Comparison of ENCODE assay signal across 8 cellular contexts in the genomic region with DNA sequence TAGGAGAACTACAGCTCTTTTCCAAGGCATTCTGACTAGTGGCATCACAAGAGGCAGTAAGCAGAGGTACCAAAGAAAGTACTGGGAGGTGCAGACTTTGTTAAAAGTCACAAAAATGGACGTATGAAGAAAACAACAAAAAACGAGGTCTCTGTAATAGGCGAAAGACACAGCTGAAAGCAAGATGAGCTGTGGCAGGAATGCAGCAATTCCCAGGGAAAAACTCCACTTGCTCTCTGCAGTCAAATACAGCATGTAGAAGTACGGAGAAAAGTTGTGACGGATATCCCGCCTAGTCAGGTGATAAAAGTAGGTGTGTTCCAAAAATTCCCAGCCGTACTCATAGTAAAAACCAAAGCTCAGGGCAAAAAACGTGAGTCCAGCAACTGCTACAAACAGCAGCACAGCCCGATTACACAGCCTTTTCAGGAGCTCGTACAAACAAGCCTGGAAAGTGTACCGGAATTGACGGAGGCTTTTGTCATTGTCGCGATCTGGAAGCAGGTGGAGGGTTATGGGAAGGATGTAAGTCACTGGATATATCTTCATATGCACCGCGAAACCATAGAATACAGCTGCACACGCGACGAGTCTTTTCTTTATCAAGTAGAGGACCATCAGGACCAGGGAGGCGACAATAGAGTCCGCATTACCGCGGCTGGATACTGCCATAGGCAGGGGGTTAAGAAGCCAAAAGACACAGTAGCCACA. TPM values are rescaled to one million over a fixed set of nuclear protein-coding genes. Genes with fewer than 3 reads are reported as not detected.
DNase-seq lines count a peak whose midpoint lies in the region; ATAC-seq, FAIRE-seq and TF ChIP-seq lines count a peak whose summit lies in the region.

No MANE protein-coding gene starts in this region.

- H3K9me3 ChIP-seq in osteoblast (ENCODE audit: low read depth, low read length), result no peaks in the 10 kb centered on the region

- H3K79me2 ChIP-seq in osteoblast (ENCODE audit: insufficient read depth, low read length), result peaks cover 18% of the 10 kb centered on the region

- H3K27me3 ChIP-seq in osteoblast (ENCODE audit: insufficient read depth, low read length), result no peaks in the 10 kb centered on the region

- peaks cover 42 to 44% (median 43%) of the 10 kb centered on the region in 3 donors for H3K4me1 Mint-ChIP-seq in T-cell

- DNase-seq in NCI-H510A treated with DMSO at 0.1 percent for 48 hours (lab: John Stamatoyannopoulos, UW), result peak; percentile 14
- DNase-seq in NCI-H510A (lab: John Stamatoyannopoulos, UW), result no peak
- DNase-seq in T-cell, result peak in 7 of 34 experiments; percentile 4 to 15 (median 4)
- DNase-seq in fibroblast of mammary gland (ENCODE audit: low read depth), result no peak
- peak; percentile 67 for DNase-seq in osteoblast (ENCODE audit: insufficient read length, low spot score, missing footprints)
- DNase-seq in D721Med (ENCODE audit: insufficient read length, low spot score), result no peak
- DNase-seq in SW 1271 (lab: John Stamatoyannopoulos, UW), result no peak

- H3K4me3 ChIP-seq in fibroblast of mammary gland (ENCODE audit: control insufficient read depth, low read depth, low read length) (peak overlapping the region; percentile 91), osteoblast (ENCODE audit: insufficient read depth, low read length) (peak overlapping the region; percentile 91)

- TF ChIP-seq CTCF in fibroblast of mammary gland (conservative IDR thresholded peaks at IDR 0.05; ENCODE audit: control insufficient read depth, insufficient read depth, low read depth, low read length) (no peak), osteoblast (IDR thresholded peaks at IDR 0.05; ENCODE audit: extremely low read depth, low read depth, low read length) (no peak), D721Med (IDR thresholded peaks at IDR 0.05; ENCODE audit: insufficient read depth, missing control alignments) (no peak)

- no peaks in the 10 kb centered on the region for H4K20me1 ChIP-seq in osteoblast (ENCODE audit: insufficient read depth, low read length)

- H3K4me3 Mint-ChIP-seq in T-cell, result peak overlapping the region; percentile 94 to 96 (median 96)

- peak overlapping the region; percentile 97 for H2AFZ ChIP-seq in osteoblast (ENCODE audit: low read length)

- peaks cover 14% of the 10 kb centered on the region for H3K4me1 ChIP-seq in osteoblast (ENCODE audit: insufficient read depth, low read length)

- POLR2A ChIA-PET in T-cell (lab: Charles Lee), result interaction anchor here in 1 of 2 donors (1.1 kb wide), 1 partner anchor 106 kb away, joined by 3 read pairs; a partner anchor contains a TSS

- no peak overlapping the region for H3K27ac ChIP-seq in osteoblast (ENCODE audit: low read depth, low read length)

- peaks cover 5% of the 10 kb centered on the region for H3K36me3 Mint-ChIP-seq in T-cell

- FAIRE-seq in D721Med (lab: Jason Lieb, UNC), result no peak

- peak overlapping the region; percentile 90 to 92 for H3K27ac Mint-ChIP-seq in T-cell

- peak overlapping the region; percentile 83 for H3K4me2 ChIP-seq in osteoblast (ENCODE audit: insufficient read depth, low read length)

- no peaks in the 10 kb centered on the region for H3K9me3 Mint-ChIP-seq in T-cell

- ATAC-seq in HG02840 (IDR thresholded peaks at IDR 0.05; ENCODE audit: low FRiP score, unreplicated experiment) (peak; percentile 11), T-cell (replicated peaks in 1 of 4) (peak in 1 of 4 experiments; percentile 2)

- no peaks in the 10 kb centered on the region for H3K27me3 Mint-ChIP-seq in T-cell

- no peaks in the 10 kb centered on the region for H3K36me3 ChIP-seq in osteoblast (ENCODE audit: insufficient read depth, low read length)

- CTCF ChIA-PET in T-cell (lab: Charles Lee), result interaction anchor here (0.6 to 2.6 kb wide), 8 partner anchors 14 to 233 kb away, joined by 3 to 11 read pairs (median 3); no protein-coding TSS in a partner anchor

RNA-seq across cellular contexts. Expression of a gene that starts 1.0 kb away (rescaled TPM):
- total RNA-seq in T-cell, result 1 to 10 TPM; 3.2 to 9.7 (median 8.4) TPM
- total RNA-seq in osteoblast, result 7.2 and 7.4 TPM in 2 replicates

RNA-seq across cellular contexts. Expression of a gene that starts 39.1 kb away (rescaled TPM):
- total RNA-seq in T-cell (under 1 TPM in 1 of 5 donors, not detected in 4; 0.22 TPM), osteoblast (not detected in 2 replicates)

RNA-seq across cellular contexts. Expression of a gene that starts 50.5 kb away (rescaled TPM):
- not detected for total RNA-seq in T-cell
- not detected in 2 replicates for total RNA-seq in osteoblast

Comparison
In these comparisons a context has a peak if more than half of its experiments do, and no peak if none do; other contexts are left out.
1. DNase-seq: peak in NCI-H510A treated with DMSO at 0.1 percent for 48 hours (single experiment) and osteoblast (single experiment); none in NCI-H510A (single experiment), fibroblast of mammary gland (single experiment), D721Med (single experiment) and SW 1271 (0 of 2).